20 cellular contexts compared by ENCODE assay signal in genomic region chr18:12592597-12593127, GRCh38.
DNase-seq lines count a peak whose midpoint lies in the region; ATAC-seq, FAIRE-seq and TF ChIP-seq lines count a peak whose summit lies in the region.
"Had no signal": no experiment of that assay in that cellular context is flagged by ENCODE, and none has a peak within 500 bp of the region (broad histone marks: within the 10 kb centered on the region; RNA-seq: fewer than 3 reads in every experiment).

No MANE protein-coding gene starts in this region.

- intact Hi-C loops in CD8-positive, alpha-beta T cell (cut with DNase I, micrococcal nuclease), result no loop called here

- peak overlapping the region; percentile 95; the same call in 1 of the 2 replicates for H3K27ac ChIP-seq in VCaP
- H3K27ac ChIP-seq in CD8-positive, alpha-beta T cell (ENCODE audit: low read depth, low read length), result no peak overlapping the region
- no peak overlapping the region for H3K27ac ChIP-seq in gastroesophageal sphincter

- no peaks in the 10 kb centered on the region for H3K27me3 ChIP-seq in CD8-positive, alpha-beta T cell (ENCODE audit: insufficient read depth, low read length)
- H3K27me3 ChIP-seq in gastroesophageal sphincter, result no peaks in the 10 kb centered on the region

- WGBS in gastroesophageal sphincter (ENCODE audit: low coverage in 1 of 2), 2 donors, result 90 to 93% methylated on average over 3 to 5 of the region's 5 CpGs

- H3K27ac Mint-ChIP-seq in neural crest cell (ENCODE audit: unreplicated experiment), result peak overlapping the region; percentile 28
- no peak overlapping the region for H3K27ac Mint-ChIP-seq in CD8-positive, alpha-beta T cell
- H3K27ac Mint-ChIP-seq: CD4-positive, alpha-beta memory T cell had no signal

- no peaks in the 10 kb centered on the region for H3K9me3 Mint-ChIP-seq in neural crest cell
- H3K9me3 Mint-ChIP-seq in CD8-positive, alpha-beta T cell, result no peaks in the 10 kb centered on the region
- H3K9me3 Mint-ChIP-seq: CD4-positive, alpha-beta memory T cell had no signal

- TF ChIP-seq EP300 in gastroesophageal sphincter (IDR thresholded peaks at IDR 0.05), result no peak

- DNase-seq in DMS53 treated with DMSO at 0.1 percent for 48 hours (lab: John Stamatoyannopoulos, UW; ENCODE audit: unreplicated experiment) (peak; percentile 26), neural crest cell (ENCODE audit: low read depth, low spot score) (no peak), NCI-H345 treated with DMSO at 0.1 percent for 48 hours (lab: John Stamatoyannopoulos, UW; ENCODE audit: unreplicated experiment) (no peak)
- no peak for DNase-seq in CD8-positive, alpha-beta T cell
- DNase-seq in stimulated activated CD4-positive, alpha-beta T cell treated with anti-CD3 and anti-CD28 coated beads, Interleukin-15, amount 100 ng/mL, for 24 hours, result no peak
- DNase-seq: C1 segment of cervical spinal cord; Caco-2; CD4-positive, alpha-beta memory T cell; DMS153; DMS79 treated with DMSO at 0.1 percent for 48 hours; GF-D8; GM23248; H7; HCEC 1CT had no signal

- FAIRE-seq in islet of Langerhans (lab: Jason Lieb, UNC), result peak; percentile 53
- FAIRE-seq: GM12891, GM18507, H1 had no signal

- H3K36me3 Mint-ChIP-seq in neural crest cell (ENCODE audit: low read depth), result no peaks in the 10 kb centered on the region
- H3K36me3 Mint-ChIP-seq in CD8-positive, alpha-beta T cell, result no peaks in the 10 kb centered on the region
- H3K36me3 Mint-ChIP-seq: CD4-positive, alpha-beta memory T cell had no signal

- TF ChIP-seq CTCF in VCaP (conservative IDR thresholded peaks at IDR 0.05), result no peak
- TF ChIP-seq CTCF in neural crest cell (conservative IDR thresholded peaks at IDR 0.05), result no peak
- no peak for TF ChIP-seq CTCF in CD8-positive, alpha-beta T cell (IDR thresholded peaks at IDR 0.05)
- no peak for TF ChIP-seq CTCF in gastroesophageal sphincter (IDR thresholded peaks at IDR 0.05)

- no peak for TF ChIP-seq POLR2A in gastroesophageal sphincter (IDR thresholded peaks at IDR 0.05)

- no peaks in the 10 kb centered on the region for H3K27me3 Mint-ChIP-seq in neural crest cell (ENCODE audit: low read depth)
- peaks cover 2% of the 10 kb centered on the region for H3K27me3 Mint-ChIP-seq in CD8-positive, alpha-beta T cell (ENCODE audit: low read depth)

- no peaks in the 10 kb centered on the region for H3K36me3 ChIP-seq in CD8-positive, alpha-beta T cell (ENCODE audit: insufficient read depth, low read length)
- no peaks in the 10 kb centered on the region for H3K36me3 ChIP-seq in gastroesophageal sphincter

- no peak overlapping the region for H3K4me3 Mint-ChIP-seq in neural crest cell
- no peak overlapping the region for H3K4me3 Mint-ChIP-seq in CD8-positive, alpha-beta T cell
- H3K4me3 Mint-ChIP-seq: CD4-positive, alpha-beta memory T cell had no signal

- POLR2A ChIA-PET in CD8-positive, alpha-beta T cell (lab: Charles Lee), result no interaction called here

- peaks cover 26% of the 10 kb centered on the region for H3K4me1 Mint-ChIP-seq in neural crest cell
- H3K4me1 Mint-ChIP-seq in CD8-positive, alpha-beta T cell (ENCODE audit: low read depth), result peaks cover 17% of the 10 kb centered on the region

- no peak for ATAC-seq in CD8-positive, alpha-beta T cell
- no peak for ATAC-seq in gastroesophageal sphincter

- CTCF ChIA-PET in CD8-positive, alpha-beta T cell (lab: Charles Lee), result no interaction called here

- no peaks in the 10 kb centered on the region for H3K9me3 ChIP-seq in CD8-positive, alpha-beta T cell (ENCODE audit: low read length)
- no peaks in the 10 kb centered on the region for H3K9me3 ChIP-seq in gastroesophageal sphincter
- H3K9me3 ChIP-seq: Caco-2 had no signal

- H3K4me3 ChIP-seq in CD8-positive, alpha-beta T cell (ENCODE audit: low read depth, low read length), result no peak overlapping the region
- H3K4me3 ChIP-seq in gastroesophageal sphincter, result no peak overlapping the region
- H3K4me3 ChIP-seq: GM23248 had no signal

- H3K4me1 ChIP-seq in CD8-positive, alpha-beta T cell (ENCODE audit: insufficient read depth, low read length), result peaks cover 14% of the 10 kb centered on the region
- H3K4me1 ChIP-seq in gastroesophageal sphincter, result peaks cover 0 to 23% (median 0%) of the 10 kb centered on the region in 3 donors
